ENCODE assay signal across 13 cellular contexts in the genomic region with DNA sequence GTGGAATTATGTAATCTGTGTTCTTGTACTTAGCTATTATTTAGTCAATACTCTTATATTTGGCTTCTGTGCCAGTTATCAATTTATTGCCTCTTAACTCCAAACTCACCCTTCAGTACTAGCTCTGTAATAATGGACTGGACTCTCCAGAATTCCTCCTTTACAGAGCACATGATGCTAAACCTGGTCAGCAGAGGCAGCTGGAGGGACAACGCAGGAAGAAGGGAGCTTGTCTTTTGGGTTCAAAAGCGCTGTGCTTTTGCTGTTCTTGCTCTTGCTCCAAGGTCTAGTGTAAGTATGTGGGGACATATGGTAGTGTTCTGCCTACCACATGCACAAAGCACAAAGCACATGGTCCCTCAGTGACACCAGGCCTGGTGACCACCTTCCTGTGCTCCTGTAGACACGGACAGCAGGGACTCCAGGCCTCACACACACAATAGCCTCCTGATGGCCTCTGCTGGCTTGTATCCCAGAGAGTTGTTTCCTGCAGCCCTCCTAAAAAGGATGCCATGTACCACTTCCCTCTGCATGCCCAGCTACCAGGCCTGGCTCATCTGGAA. TPM values are rescaled to one million over a fixed set of nuclear protein-coding genes. Genes with fewer than 3 reads are reported as not detected.
A peak's percentile ranks its signal among the peaks of the same experiment; 100 is the strongest.
DNase-seq lines count a peak whose midpoint lies in the region; ATAC-seq and TF ChIP-seq lines count a peak whose summit lies in the region.
"Had no signal": no experiment of that assay in that cellular context is flagged by ENCODE, and none has a peak within 500 bp of the region (broad histone marks: within the 10 kb centered on the region; RNA-seq: fewer than 3 reads in every experiment).

No MANE protein-coding gene starts in this region.

- no peak overlapping the region for H3K27ac ChIP-seq in heart left ventricle
- H3K27ac ChIP-seq in right atrium auricular region, result no peak overlapping the region
- H3K27ac ChIP-seq in trophoblast cell (ENCODE audit: low read depth, low read length), result no peak overlapping the region
- H3K27ac ChIP-seq in effector memory CD4-positive, alpha-beta T cell (ENCODE audit: insufficient read depth, low read length, poor library complexity, severe bottlenecking), result no peak overlapping the region
- H3K27ac ChIP-seq: tibial artery had no signal

- H2BK5ac ChIP-seq in trophoblast cell (ENCODE audit: low read depth, low read length, poor library complexity), result no peak overlapping the region

- no peak overlapping the region for H3K4me2 ChIP-seq in trophoblast cell (ENCODE audit: low read length)

- peaks cover 0 to 97% (median 52%) of the 10 kb centered on the region in 12 donors for H3K4me1 ChIP-seq in heart left ventricle
- peaks cover 0 to 60% of the 10 kb centered on the region in 2 donors for H3K4me1 ChIP-seq in right atrium auricular region
- H3K4me1 ChIP-seq in trophoblast cell (ENCODE audit: control insufficient read depth in 1 of 2, insufficient read depth in 2 of 2, low read length in 2 of 2), result peaks cover 3% of the 10 kb centered on the region in 2 experiments
- H3K4me1 ChIP-seq in effector memory CD4-positive, alpha-beta T cell (ENCODE audit: control insufficient read depth, insufficient read depth, low read length, poor library complexity, severe bottlenecking), result peaks cover 12% of the 10 kb centered on the region

- no peak overlapping the region for H2AK5ac ChIP-seq in trophoblast cell (ENCODE audit: low read length)

- peaks cover 0 to 9% (median 0%) of the 10 kb centered on the region in 12 donors for H3K9me3 ChIP-seq in heart left ventricle
- H3K9me3 ChIP-seq in right atrium auricular region, result no peaks in the 10 kb centered on the region
- H3K9me3 ChIP-seq in trophoblast cell (ENCODE audit: insufficient read depth, low read depth, low read length), result no peaks in the 10 kb centered on the region
- H3K9me3 ChIP-seq in effector memory CD4-positive, alpha-beta T cell (ENCODE audit: control insufficient read depth, low read length), result no peaks in the 10 kb centered on the region
- H3K9me3 ChIP-seq: tibial artery had no signal

- no peak overlapping the region for H4K8ac ChIP-seq in trophoblast cell (ENCODE audit: low read depth, low read length)

- intact Hi-C loops in heart left ventricle (cut with DNase I), result loop anchor here in 1 of 10 donors (5.0 kb wide), 1 partner anchor 45 kb away; a partner anchor contains a TSS

- H3K9ac ChIP-seq in trophoblast cell (ENCODE audit: low read length), result no peak overlapping the region

- no peak overlapping the region for H2BK120ac ChIP-seq in trophoblast cell (ENCODE audit: insufficient read depth, low read length, poor library complexity)

- TF ChIP-seq POLR2A in heart left ventricle (IDR thresholded peaks at IDR 0.05), result no peak

- peak overlapping the region; percentile 26 for H3K4ac ChIP-seq in trophoblast cell (ENCODE audit: low read depth, low read length)

- peaks cover 6% of the 10 kb centered on the region for H3K79me2 ChIP-seq in trophoblast cell (ENCODE audit: control insufficient read depth, insufficient read depth, low read length, poor library complexity)

- no peak for DNase-seq in heart left ventricle
- DNase-seq in right atrium auricular region (ENCODE audit: low spot score), result no peak
- peak; percentile 18 for DNase-seq in NCI-H2029 treated with DMSO at 0.1 percent for 48 hours (lab: John Stamatoyannopoulos, UW)
- DNase-seq in dermis blood vessel endothelial cell, result peak; percentile 30
- DNase-seq in trophoblast cell, result peak in 1 of 2 donors; percentile 40
- DNase-seq in effector memory CD4-positive, alpha-beta T cell, result no peak
- DNase-seq: activated CD4-positive, alpha-beta T cell treated with anti-CD3 and anti-CD28 coated beads, Interleukin-2, amount 50 U/mL, for 4 hours; foreskin melanocyte; posterior cingulate gyrus; tibial artery had no signal

- TF ChIP-seq CTCF in heart left ventricle (IDR thresholded peaks at IDR 0.05), result peak in 2 of 12 donors; percentile 7 to 23
- TF ChIP-seq CTCF in right atrium auricular region (IDR thresholded peaks at IDR 0.05), result peak in 1 of 2 donors; percentile 31

- no peak overlapping the region for H4K91ac ChIP-seq in trophoblast cell (ENCODE audit: low read depth, low read length)

- WGBS in heart left ventricle, 4 donors, result 70 to 78% (median 73%) methylated on average over 3 of the region's 3 CpGs
- no CpG with 5 or more reads among the region's 3 CpGs for WGBS in trophoblast cell (ENCODE audit: extremely low coverage, insufficient coverage, insufficient read length)

- peak overlapping the region; percentile 7 for H3K18ac ChIP-seq in trophoblast cell (ENCODE audit: low read length)

- H3K4me3 ChIP-seq in heart left ventricle (no peak overlapping the region), right atrium auricular region (no peak overlapping the region), trophoblast cell (ENCODE audit: low read depth, low read length) (no peak overlapping the region)
- H3K4me3 ChIP-seq in effector memory CD4-positive, alpha-beta T cell (ENCODE audit: insufficient read depth, low read depth, low read length, poor library complexity, severe bottlenecking), result no peak overlapping the region
- H3K4me3 ChIP-seq: GM12878, tibial artery had no signal

- H4K12ac ChIP-seq in trophoblast cell (ENCODE audit: low read depth, low read length), result no peak overlapping the region

- ATAC-seq in heart left ventricle (peak in 3 of 4 donors; percentile 18 to 48 (median 29)), HG02852 (IDR thresholded peaks at IDR 0.05; ENCODE audit: unreplicated experiment) (no peak), GM19328 (IDR thresholded peaks at IDR 0.05; ENCODE audit: unreplicated experiment) (no peak)
- ATAC-seq: GM12878 had no signal

- no peaks in the 10 kb centered on the region for H3K27me3 ChIP-seq in heart left ventricle
- no peaks in the 10 kb centered on the region for H3K27me3 ChIP-seq in right atrium auricular region
- H3K27me3 ChIP-seq in trophoblast cell (ENCODE audit: insufficient read depth, low read length), result no peaks in the 10 kb centered on the region
- no peaks in the 10 kb centered on the region for H3K27me3 ChIP-seq in effector memory CD4-positive, alpha-beta T cell (replicated peaks; ENCODE audit: control insufficient read depth, insufficient read depth, low read length, poor library complexity, severe bottlenecking)
- H3K27me3 ChIP-seq: tibial artery had no signal

- no peak overlapping the region for H3K23ac ChIP-seq in trophoblast cell (ENCODE audit: low read length)

- H3K36me3 ChIP-seq in heart left ventricle (no peaks in the 10 kb centered on the region), right atrium auricular region (no peaks in the 10 kb centered on the region), trophoblast cell (ENCODE audit: control insufficient read depth in 1 of 2, insufficient read depth in 2 of 2, low read length in 2 of 2) (no peaks in the 10 kb centered on the region)
- no peaks in the 10 kb centered on the region for H3K36me3 ChIP-seq in effector memory CD4-positive, alpha-beta T cell (ENCODE audit: control insufficient read depth, insufficient read depth, low read length)
- H3K36me3 ChIP-seq: tibial artery had no signal

- H2AFZ ChIP-seq in trophoblast cell (ENCODE audit: insufficient read depth, low read length, poor library complexity), result no peak overlapping the region

- no peaks in the 10 kb centered on the region for H3K79me1 ChIP-seq in trophoblast cell (ENCODE audit: low read length)

- no peak overlapping the region for H2BK12ac ChIP-seq in trophoblast cell (ENCODE audit: low read length)

- no peak overlapping the region for H3K14ac ChIP-seq in trophoblast cell (ENCODE audit: low read length)

RNA-seq across cellular contexts. Expression of a gene that starts 46.1 kb away (rescaled TPM):
- total RNA-seq in heart left ventricle (10 to 100 TPM; 19.8 to 52.8 (median 41.4) TPM), right atrium auricular region (10 to 100 TPM; 22.2 to 27.4 TPM), dermis blood vessel endothelial cell (30.0 and 35.6 TPM in 2 replicates)
- 10 to 100 TPM in 1 of 2 donors, 1 to 10 TPM in 1; 6.5 to 16.2 TPM for polyA plus RNA-seq in heart left ventricle
- 19.7 and 21.6 TPM in 2 replicates for polyA plus RNA-seq in trophoblast cell (2013)

Comparison
In these comparisons a context has a peak if more than half of its experiments do, and no peak if none do; other contexts are left out.
1. ATAC-seq: peak in heart left ventricle (3 of 4); none in HG02852 (single experiment) and GM19328 (single experiment).
2. DNase-seq: peak in NCI-H2029 treated with DMSO at 0.1 percent for 48 hours (single experiment) and dermis blood vessel endothelial cell (single experiment); none in heart left ventricle (0 of 5), right atrium auricular region (single experiment) and effector memory CD4-positive, alpha-beta T cell (0 of 3).